Comparison of ENCODE assay signal across 20 cellular contexts in genomic region chr2:239488078-239488590, GRCh38.
DNase-seq lines count a peak whose midpoint lies in the region; ATAC-seq and TF ChIP-seq lines count a peak whose summit lies in the region.
"Had no signal": no experiment of that assay in that cellular context is flagged by ENCODE, and none has a peak within 500 bp of the region (broad histone marks: within the 10 kb centered on the region; RNA-seq: fewer than 3 reads in every experiment).

No MANE protein-coding gene starts in this region.

- no peak overlapping the region for H3K4me3 Mint-ChIP-seq in neural progenitor cell
- H3K4me3 Mint-ChIP-seq: B cell; CD4-positive, alpha-beta memory T cell had no signal

- peaks cover 37% of the 10 kb centered on the region for H3K4me1 Mint-ChIP-seq in neural progenitor cell
- H3K4me1 Mint-ChIP-seq: B cell; CD4-positive, alpha-beta memory T cell had no signal

- H3K27ac ChIP-seq in left ventricle myocardium inferior (replicated peaks) (no peak overlapping the region), neural progenitor cell (no peak overlapping the region), thyroid gland (no peak overlapping the region)
- H3K27ac ChIP-seq: 22Rv1 had no signal

- no peak overlapping the region for H3K27ac Mint-ChIP-seq in neural progenitor cell
- H3K27ac Mint-ChIP-seq: B cell; CD4-positive, alpha-beta memory T cell had no signal

- H3K27me3 Mint-ChIP-seq in neural progenitor cell (ENCODE audit: insufficient read depth, low read depth) = peaks cover 17% of the 10 kb centered on the region

- no peaks in the 10 kb centered on the region for H3K36me3 Mint-ChIP-seq in neural progenitor cell
- H3K36me3 Mint-ChIP-seq: CD4-positive, alpha-beta memory T cell had no signal

- 56 to 86% methylated on average over 3 to 8 of the region's 11 CpGs for WGBS in thyroid gland, 2 donors

- H3K27me3 ChIP-seq in left ventricle myocardium inferior (ENCODE audit: low read depth) = peaks cover 78% of the 10 kb centered on the region
- no peaks in the 10 kb centered on the region for H3K27me3 ChIP-seq in neural progenitor cell
- H3K27me3 ChIP-seq in thyroid gland = no peaks in the 10 kb centered on the region
- no peaks in the 10 kb centered on the region for H3K27me3 ChIP-seq in HAP-1 (ENCODE audit: low read depth)

- in situ Hi-C loops in GM13976 (cut with MboI; ENCODE audit: low sequenced_read_pairs, unreplicated experiment) (no loop called here), HAP-1 (cut with MboI; ENCODE audit: low sequenced_read_pairs) (no loop called here)

- intact Hi-C loops in Right ventricle myocardium inferior (cut with DNase I) = no loop called here
- intact Hi-C loops in left ventricle myocardium inferior (cut with micrococcal nuclease) = no loop called here
- intact Hi-C loops in thyroid gland (cut with DNase I) = no loop called here

- H4K20me1 ChIP-seq in neural progenitor cell (ENCODE audit: low read depth) = no peaks in the 10 kb centered on the region

- TF ChIP-seq CTCF in left ventricle myocardium inferior (IDR thresholded peaks at IDR 0.05; ENCODE audit: borderline replicate concordance) = no peak
- no peak for TF ChIP-seq CTCF in neural progenitor cell (IDR thresholded peaks at IDR 0.05)
- TF ChIP-seq CTCF in thyroid gland (IDR thresholded peaks at IDR 0.05) = no peak
- no peak for TF ChIP-seq CTCF in GM13976 (IDR thresholded peaks at IDR 0.05; ENCODE audit: borderline replicate concordance, control extremely low read depth, extremely low read depth, insufficient read depth, missing control alignments)

- peak overlapping the region; percentile 17 for H2AFZ ChIP-seq in neural progenitor cell (replicated peaks)

- H3K36me3 ChIP-seq in left ventricle myocardium inferior (no peaks in the 10 kb centered on the region), neural progenitor cell (no peaks in the 10 kb centered on the region), thyroid gland (no peaks in the 10 kb centered on the region), HAP-1 (replicated peaks) (no peaks in the 10 kb centered on the region)

- H3K9me3 ChIP-seq in left ventricle myocardium inferior (replicated peaks) (no peaks in the 10 kb centered on the region), neural progenitor cell (ENCODE audit: low read depth) (no peaks in the 10 kb centered on the region), thyroid gland (no peaks in the 10 kb centered on the region), HAP-1 (no peaks in the 10 kb centered on the region)

- no peak overlapping the region for H3K9ac ChIP-seq in neural progenitor cell

- H3K4me2 ChIP-seq in neural progenitor cell = no peak overlapping the region

- no peaks in the 10 kb centered on the region for H3F3A ChIP-seq in neural progenitor cell (ENCODE audit: low read depth)

- no peaks in the 10 kb centered on the region for H3K79me2 ChIP-seq in neural progenitor cell (ENCODE audit: low read depth)

- ATAC-seq in Right ventricle myocardium inferior (no peak), esophagus mucosa (peak; percentile 30)
- ATAC-seq: GM12878 had no signal

- DNase-seq in Right ventricle myocardium inferior (ENCODE audit: missing footprints) = peak; percentile 48
- no peak for DNase-seq in left ventricle myocardium inferior
- DNase-seq in neural progenitor cell (ENCODE audit: low spot score) = no peak
- peak; percentile 63 to 66 for DNase-seq in thyroid gland
- no peak for DNase-seq in GM13976 (ENCODE audit: low spot score)
- no peak for DNase-seq in hepatic stellate cell (ENCODE audit: low spot score)
- DNase-seq in HAP-1 (ENCODE audit: low spot score in 2 of 2) = no peak
- DNase-seq: C1 segment of cervical spinal cord; Calu3; CD4-positive, alpha-beta memory T cell; COR-L47; DMS53; EL; GDM1; GOT3; HCEC 1CT had no signal

- H3K4me1 ChIP-seq in left ventricle myocardium inferior (no peaks in the 10 kb centered on the region), neural progenitor cell (peaks cover 12% of the 10 kb centered on the region), thyroid gland (peaks cover 0 to 5% of the 10 kb centered on the region in 2 donors), HAP-1 (no peaks in the 10 kb centered on the region)

- no peaks in the 10 kb centered on the region for H3K9me3 Mint-ChIP-seq in neural progenitor cell
- H3K9me3 Mint-ChIP-seq: CD4-positive, alpha-beta memory T cell had no signal

- no peak overlapping the region for H3K4me3 ChIP-seq in left ventricle myocardium inferior
- H3K4me3 ChIP-seq in neural progenitor cell = no peak overlapping the region
- no peak overlapping the region for H3K4me3 ChIP-seq in thyroid gland (replicated peaks in 1 of 3)
- H3K4me3 ChIP-seq in HAP-1 = no peak overlapping the region
- H3K4me3 ChIP-seq: GM12878 had no signal

- no peak for TF ChIP-seq POLR2A in thyroid gland (IDR thresholded peaks at IDR 0.05)

Comparison
In these comparisons a context has a peak if more than half of its experiments do, and no peak if none do; other contexts are left out.
1. DNase-seq: peak in Right ventricle myocardium inferior (single experiment) and thyroid gland (2 of 2); none in left ventricle myocardium inferior (single experiment), neural progenitor cell (single experiment), GM13976 (single experiment), hepatic stellate cell (single experiment) and HAP-1 (0 of 2).